ENCODE assay signal across 9 cellular contexts in the genomic region with DNA sequence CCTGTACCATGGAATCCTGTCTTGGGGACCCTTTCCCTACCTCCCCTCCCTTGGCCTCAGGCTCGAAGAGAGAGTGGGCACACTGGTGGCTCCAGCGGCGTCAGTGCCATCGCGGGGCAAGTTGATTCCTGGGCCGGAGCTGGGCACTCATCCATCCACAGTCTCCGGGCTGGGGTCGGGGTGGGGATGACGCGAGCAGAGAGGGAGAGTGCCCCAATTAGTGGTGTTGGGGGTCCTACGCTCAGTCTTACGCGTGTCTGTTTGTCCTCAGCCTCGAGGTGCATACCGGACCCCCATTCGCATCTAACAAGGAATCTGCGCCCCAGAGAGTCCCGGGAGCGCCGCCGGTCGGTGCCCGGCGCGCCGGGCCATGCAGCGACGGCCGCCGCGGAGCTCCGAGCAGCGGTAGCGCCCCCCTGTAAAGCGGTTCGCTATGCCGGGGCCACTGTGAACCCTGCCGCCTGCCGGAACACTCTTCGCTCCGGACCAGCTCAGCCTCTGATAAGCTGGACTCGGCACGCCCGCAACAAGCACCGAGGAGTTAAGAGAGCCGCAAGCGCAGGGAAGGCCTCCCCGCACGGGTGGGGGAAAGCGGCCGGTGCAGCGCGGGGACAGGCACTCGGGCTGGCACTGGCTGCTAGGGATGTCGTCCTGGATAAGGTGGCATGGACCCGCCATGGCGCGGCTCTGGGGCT. TPM values are rescaled to one million over a fixed set of nuclear protein-coding genes. Genes with fewer than 3 reads are reported as not detected.
A peak's percentile ranks its signal among the peaks of the same experiment; 100 is the strongest.
DNase-seq lines count a peak whose midpoint lies in the region; ATAC-seq and TF ChIP-seq lines count a peak whose summit lies in the region.
"Had no signal": no experiment of that assay in that cellular context is flagged by ENCODE, and none has a peak within 500 bp of the region (broad histone marks: within the 10 kb centered on the region; RNA-seq: fewer than 3 reads in every experiment).

No MANE protein-coding gene starts in this region.

- H3K36me3 ChIP-seq in left lung (no peaks in the 10 kb centered on the region), thoracic aorta (no peaks in the 10 kb centered on the region)

- peak overlapping the region in 1 of 2 donors; percentile 33 for H3K27ac ChIP-seq in left lung
- peak overlapping the region; percentile 5 to 24 for H3K27ac ChIP-seq in thoracic aorta

- intact Hi-C loops in left lung (cut with DNase I): no loop called here

- H3K27me3 ChIP-seq in left lung: peaks cover 53 to 80% of the 10 kb centered on the region in 2 donors
- no peaks in the 10 kb centered on the region for H3K27me3 ChIP-seq in thoracic aorta (replicated peaks; ENCODE audit: insufficient read depth)

- DNase-seq in activated CD4-positive, alpha-beta T cell treated with anti-CD3 and anti-CD28 coated beads for 48 hours: peak; percentile 3
- DNase-seq in activated CD4-positive, alpha-beta T cell treated with anti-CD3 and anti-CD28 coated beads for 1 hour: no peak
- peak; percentile 63 for DNase-seq in cerebellum (ENCODE audit: low spot score)
- DNase-seq in left lung: peak in 1 of 2 donors; percentile 79
- DNase-seq in thoracic aorta (ENCODE audit: low spot score): no peak
- no peak for DNase-seq in dedifferentiated amniotic fluid mesenchymal stem cell (ENCODE audit: extremely low spot score)
- DNase-seq: CD4-positive, CD25-positive, alpha-beta regulatory T cell had no signal

- H3K4me3 ChIP-seq in left lung (peak overlapping the region; percentile 17 to 46), thoracic aorta (peak overlapping the region; percentile 75)

- H3K9me3 ChIP-seq in left lung (peaks cover 0 to 2% of the 10 kb centered on the region in 2 donors), thoracic aorta (peaks cover under 1% of the 10 kb centered on the region)

- H3K4me1 ChIP-seq in left lung (peaks cover 14 to 31% of the 10 kb centered on the region in 2 donors), thoracic aorta (ENCODE audit: control insufficient read depth in 1 of 2, low read depth in 2 of 2) (peaks cover 5 to 25% of the 10 kb centered on the region in 2 donors)

- no peak for TF ChIP-seq CTCF in left lung (IDR thresholded peaks at IDR 0.05)
- no peak for TF ChIP-seq CTCF in thoracic aorta (IDR thresholded peaks at IDR 0.05)

- ATAC-seq in left lung (no peak), thoracic aorta (ENCODE audit: insufficient number of reproducible peaks, low FRiP score, low read depth) (no peak), GM21515 (IDR thresholded peaks at IDR 0.05; ENCODE audit: unreplicated experiment) (no peak), GM21447 (IDR thresholded peaks at IDR 0.05; ENCODE audit: unreplicated experiment) (no peak)

RNA-seq across cellular contexts. Expression of gene NTRK2, which starts 0.7 kb away (rescaled TPM):
- total RNA-seq in cerebellum (159 TPM), left lung (1 to 10 TPM in 1 of 2 donors, under 1 TPM in 1; 0.29 to 3.8 TPM), thoracic aorta (10 to 100 TPM; 12.6 to 27.9 TPM)

Comparison
In these comparisons a context has a peak if more than half of its experiments do, and no peak if none do; other contexts are left out.
1. DNase-seq: peak in activated CD4-positive, alpha-beta T cell treated with anti-CD3 and anti-CD28 coated beads for 48 hours (single experiment) and cerebellum (single experiment); none in activated CD4-positive, alpha-beta T cell treated with anti-CD3 and anti-CD28 coated beads for 1 hour (single experiment), thoracic aorta (single experiment) and dedifferentiated amniotic fluid mesenchymal stem cell (single experiment).